28 cellular contexts compared by ENCODE assay signal in genomic region chr1:180802849-180803248, GRCh38.
"Had no signal": no experiment of that assay in that cellular context is flagged by ENCODE, and none has a peak within 500 bp of the region (broad histone marks: within the 10 kb centered on the region; RNA-seq: fewer than 3 reads in every experiment).

No MANE protein-coding gene starts in this region.

- H3K27ac Mint-ChIP-seq: stimulated activated effector memory CD8-positive, alpha-beta T cell treated with anti-CD3 and anti-CD28 coated beads, Interleukin-12 subunit alpha, Interleukin-12 subunit beta, amount 100 ng/mL, for 72 hours; stimulated activated memory B cell treated with anti-CD40 and anti-IgM and Interleukin-4, amounts not matched to agents 10 μg/mL and 1 μg/mL and 100 μg/mL, for 72 hours; stimulated activated naive B cell treated with anti-CD40 and anti-IgM and Interleukin-4, amounts not matched to agents 10 μg/mL and 1 μg/mL and 100 μg/mL, for 72 hours; stimulated activated naive CD8-positive, alpha-beta T cell treated with anti-CD3 and anti-CD28 coated beads, Interleukin-15, amount 100 ng/mL, for 72 hours; stimulated activated naive CD8-positive, alpha-beta T cell treated with anti-CD3 and anti-CD28 coated beads, Interleukin-15, Interleukin-2, amounts not matched to agents 100 ng/mL and 50 ng/mL, for 24 hours; type B pancreatic cell had no signal

- DNase-seq: stimulated activated CD4-positive, alpha-beta T cell treated with anti-CD3 and anti-CD28 coated beads, Interleukin-2, amount 100 ng/mL, for 48 hours; stimulated activated CD4-positive, alpha-beta T cell treated with anti-CD3 and anti-CD28 coated beads, Interleukin-4, amount 100 ng/mL, for 1 hour; stimulated activated CD4-positive, alpha-beta T cell treated with anti-CD3 and anti-CD28 coated beads, Interleukin-4, amount 100 ng/mL, for 24 hours; stimulated activated CD4-positive, alpha-beta T cell treated with anti-CD3 and anti-CD28 coated beads, Interleukin-4, amount 100 ng/mL, for 4 hours; stimulated activated CD8-positive, alpha-beta memory T cell treated with anti-CD3 and anti-CD28 coated beads, Interleukin-4, amount 100 ng/mL, for 48 hours; stimulated activated naive B cell treated with anti-CD40 and anti-IgM and Interleukin-4, amounts not matched to agents 10 μg/mL and 1 μg/mL and 100 μg/mL, for 72 hours; stimulated activated naive CD4-positive, alpha-beta T cell; stimulated activated naive CD4-positive, alpha-beta T cell treated with Interleukin-2 at 50 U/mL for 16 hours; stimulated activated naive CD8-positive, alpha-beta T cell treated with anti-CD3 and anti-CD28 coated beads, Interleukin-15, amount 100 ng/mL, for 72 hours; stimulated activated naive CD8-positive, alpha-beta T cell treated with anti-CD3 and anti-CD28 coated beads, Interleukin-15, Interleukin-2, amounts not matched to agents 100 U/mL and 50 U/mL, for 24 hours; stomach; substantia nigra; thyroid gland; tibial artery; transverse colon; trophoblast cell; upper lobe of left lung; upper lobe of right lung; uterus had no signal

- H3K27me3 Mint-ChIP-seq: stimulated activated memory B cell treated with anti-CD40 and anti-IgM and Interleukin-4, amounts not matched to agents 10 μg/mL and 1 μg/mL and 100 μg/mL, for 72 hours; stimulated activated naive B cell treated with anti-CD40 and anti-IgM and Interleukin-4, amounts not matched to agents 10 μg/mL and 1 μg/mL and 100 μg/mL, for 72 hours; stimulated activated naive CD8-positive, alpha-beta T cell treated with anti-CD3 and anti-CD28 coated beads, Interleukin-15, amount 100 ng/mL, for 72 hours; stimulated activated naive CD8-positive, alpha-beta T cell treated with anti-CD3 and anti-CD28 coated beads, Interleukin-15, Interleukin-2, amounts not matched to agents 100 ng/mL and 50 ng/mL, for 24 hours; type B pancreatic cell had no signal

- H3K4me3 Mint-ChIP-seq: stimulated activated effector memory CD8-positive, alpha-beta T cell treated with anti-CD3 and anti-CD28 coated beads, Interleukin-12 subunit alpha, Interleukin-12 subunit beta, amount 100 ng/mL, for 72 hours; stimulated activated memory B cell treated with anti-CD40 and anti-IgM and Interleukin-4, amounts not matched to agents 10 μg/mL and 1 μg/mL and 100 μg/mL, for 72 hours; stimulated activated naive B cell treated with anti-CD40 and anti-IgM and Interleukin-4, amounts not matched to agents 10 μg/mL and 1 μg/mL and 100 μg/mL, for 72 hours; stimulated activated naive CD8-positive, alpha-beta T cell treated with anti-CD3 and anti-CD28 coated beads, Interleukin-15, amount 100 ng/mL, for 72 hours; stimulated activated naive CD8-positive, alpha-beta T cell treated with anti-CD3 and anti-CD28 coated beads, Interleukin-15, Interleukin-2, amounts not matched to agents 100 ng/mL and 50 ng/mL, for 24 hours; type B pancreatic cell had no signal

- ATAC-seq: stimulated activated effector memory CD8-positive, alpha-beta T cell treated with anti-CD3 and anti-CD28 coated beads, Interleukin-12 subunit alpha, Interleukin-12 subunit beta, amount 100 ng/mL, for 72 hours; stimulated activated memory B cell treated with anti-CD40 and anti-IgM and Interleukin-4, amounts not matched to agents 10 μg/mL and 1 μg/mL and 100 μg/mL, for 72 hours; stimulated activated naive B cell treated with anti-CD40 and anti-IgM and Interleukin-4, amounts not matched to agents 10 μg/mL and 1 μg/mL and 100 μg/mL, for 72 hours; stimulated activated naive CD8-positive, alpha-beta T cell treated with anti-CD3 and anti-CD28 coated beads, Interleukin-15, amount 100 ng/mL, for 72 hours; stimulated activated naive CD8-positive, alpha-beta T cell treated with anti-CD3 and anti-CD28 coated beads, Interleukin-15, Interleukin-2, amounts not matched to agents 100 U/mL and 50 U/mL, for 24 hours; upper lobe of right lung had no signal

- H3K9me3 ChIP-seq: stomach, suprapubic skin, thoracic aorta, thyroid gland, tibial artery, tibial nerve, transverse colon, upper lobe of left lung, upper lobe of right lung, uterus, vagina had no signal

- H3K4me1 ChIP-seq: stomach, suprapubic skin, thyroid gland, tibial artery, tibial nerve, transverse colon, upper lobe of left lung, upper lobe of right lung, uterus, vagina had no signal

- H3K36me3 ChIP-seq: thoracic aorta, upper lobe of right lung, uterus had no signal

- H3K27ac ChIP-seq: stomach, suprapubic skin, thoracic aorta, thyroid gland, tibial artery, tibial nerve, transverse colon, upper lobe of left lung, upper lobe of right lung, uterus, vagina had no signal

- FAIRE-seq: urothelium cell line had no signal

- H3K4me1 Mint-ChIP-seq: stimulated activated effector memory CD8-positive, alpha-beta T cell treated with anti-CD3 and anti-CD28 coated beads, Interleukin-12 subunit alpha, Interleukin-12 subunit beta, amount 100 ng/mL, for 72 hours; stimulated activated memory B cell treated with anti-CD40 and anti-IgM and Interleukin-4, amounts not matched to agents 10 μg/mL and 1 μg/mL and 100 μg/mL, for 72 hours had no signal

- H3K4me3 ChIP-seq: stomach, suprapubic skin, thoracic aorta, thyroid gland, tibial artery, tibial nerve, transverse colon, upper lobe of left lung, upper lobe of right lung, uterus, vagina had no signal

- H3K9me3 Mint-ChIP-seq: stimulated activated effector memory CD8-positive, alpha-beta T cell treated with anti-CD3 and anti-CD28 coated beads, Interleukin-12 subunit alpha, Interleukin-12 subunit beta, amount 100 ng/mL, for 72 hours; stimulated activated memory B cell treated with anti-CD40 and anti-IgM and Interleukin-4, amounts not matched to agents 10 μg/mL and 1 μg/mL and 100 μg/mL, for 72 hours; stimulated activated naive B cell treated with anti-CD40 and anti-IgM and Interleukin-4, amounts not matched to agents 10 μg/mL and 1 μg/mL and 100 μg/mL, for 72 hours; stimulated activated naive CD8-positive, alpha-beta T cell treated with anti-CD3 and anti-CD28 coated beads, Interleukin-15, amount 100 ng/mL, for 72 hours; stimulated activated naive CD8-positive, alpha-beta T cell treated with anti-CD3 and anti-CD28 coated beads, Interleukin-15, Interleukin-2, amounts not matched to agents 100 ng/mL and 50 ng/mL, for 24 hours; type B pancreatic cell had no signal

- H3K27me3 ChIP-seq: stomach, suprapubic skin, thyroid gland, tibial artery, tibial nerve, transverse colon, upper lobe of left lung, upper lobe of right lung, uterus, vagina had no signal
